23 cellular contexts compared by ENCODE assay signal in the genomic region with DNA sequence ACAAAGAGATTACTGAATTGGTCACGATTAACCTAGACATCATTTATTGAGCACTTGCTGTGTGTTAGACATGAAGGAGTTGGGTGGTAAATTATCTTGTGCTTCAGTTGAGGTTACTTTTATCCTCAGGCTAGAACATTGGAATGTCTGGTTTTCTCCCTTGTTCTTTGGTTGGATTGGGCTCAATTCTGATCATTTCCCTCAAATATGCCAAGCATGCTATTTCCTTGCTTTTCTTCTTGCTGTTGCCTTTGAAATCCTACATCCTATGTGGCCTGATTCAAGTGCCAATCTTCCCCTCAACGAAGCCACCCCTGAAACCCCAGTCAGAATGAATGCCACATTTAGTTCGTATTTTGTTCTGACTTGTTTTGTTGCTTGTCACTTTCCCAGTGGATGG.
DNase-seq lines count a peak whose midpoint lies in the region; ATAC-seq and TF ChIP-seq lines count a peak whose summit lies in the region.
"Had no signal": no experiment of that assay in that cellular context is flagged by ENCODE, and none has a peak within 500 bp of the region (broad histone marks: within the 10 kb centered on the region; RNA-seq: fewer than 3 reads in every experiment).

No MANE protein-coding gene starts in this region.

- H3K27me3 ChIP-seq in mesendoderm (ENCODE audit: insufficient read depth, low read length, poor library complexity) (no peaks in the 10 kb centered on the region), colonic mucosa (no peaks in the 10 kb centered on the region), right cardiac atrium (ENCODE audit: control insufficient read depth, insufficient read depth) (no peaks in the 10 kb centered on the region)
- H3K27me3 ChIP-seq: ascending aorta, Peyer's patch, sigmoid colon, SJSA1 had no signal

- intact Hi-C loops in colonic mucosa (cut with DNase I) (no loop called here), right cardiac atrium (cut with DNase I) (no loop called here)

- WGBS in mesendoderm (ENCODE audit: extremely low coverage, insufficient coverage, low lambda C conversion rate) = no CpG with 5 or more reads among the region's 3 CpGs
- 69% methylated on average over 3 of the region's 3 CpGs for WGBS in right cardiac atrium

- H3K9ac ChIP-seq in mesendoderm (ENCODE audit: low read length) (no peak overlapping the region), colonic mucosa (ENCODE audit: low read depth in 2 of 2, low read length in 2 of 2) (no peak overlapping the region)

- H2AK5ac ChIP-seq in mesendoderm (ENCODE audit: low read length) = no peak overlapping the region

- H3K18ac ChIP-seq in mesendoderm (ENCODE audit: low read length) = no peak overlapping the region

- H2BK15ac ChIP-seq in mesendoderm (replicated peaks; ENCODE audit: low read depth) = no peak overlapping the region

- H2BK120ac ChIP-seq in mesendoderm (ENCODE audit: low read depth, low read length) = no peak overlapping the region

- no peak overlapping the region for H3K23ac ChIP-seq in mesendoderm (ENCODE audit: low read length)

- DNase-seq in EH (ENCODE audit: low read depth) = peak; percentile 27
- DNase-seq in M059J (ENCODE audit: low read depth) = peak; percentile 60
- peak; percentile 4 for DNase-seq in choroid plexus epithelial cell (ENCODE audit: low read depth)
- peak; percentile 35 for DNase-seq in mesendoderm
- DNase-seq in colonic mucosa = no peak
- DNase-seq in kidney tubule cell (ENCODE audit: low spot score) = no peak
- no peak for DNase-seq in right cardiac atrium
- DNase-seq: ACHN; activated CD4-positive, alpha-beta T cell treated with anti-CD3 and anti-CD28 coated beads for 4 hours; activated naive CD4-positive, alpha-beta T cell treated with anti-CD3 and anti-CD28 coated beads, Interleukin-2, amount 50 U/mL, for 16 hours; CD4-positive, alpha-beta T cell; DMS153; left ventricle myocardium inferior; NCI-H1105; NCI-H510A treated with DMSO at 0.1 percent for 48 hours; NK-92 treated with Interleukin-12 subunit alpha and Interleukin-12 subunit beta, amount 100 ng/mL, for 24 hours; Peyer's patch; sigmoid colon; substantia nigra had no signal

- no peak overlapping the region for H3K56ac ChIP-seq in mesendoderm (ENCODE audit: low read length)

- H3K4ac ChIP-seq in mesendoderm (ENCODE audit: low read depth, low read length) = no peak overlapping the region

- H4K5ac ChIP-seq in mesendoderm (ENCODE audit: low read length) = no peak overlapping the region

- H4K8ac ChIP-seq in mesendoderm (ENCODE audit: low read depth, low read length) = no peak overlapping the region

- H3K27ac ChIP-seq in mesendoderm (ENCODE audit: low read depth, low read length) = no peak overlapping the region
- H3K27ac ChIP-seq in colonic mucosa = no peak overlapping the region
- H3K27ac ChIP-seq in right cardiac atrium (ENCODE audit: low read length) = no peak overlapping the region
- H3K27ac ChIP-seq: ascending aorta, left ventricle myocardium inferior, Peyer's patch, sigmoid colon, SJSA1 had no signal

- no peak overlapping the region for H2BK5ac ChIP-seq in mesendoderm (ENCODE audit: low read length)

- no peaks in the 10 kb centered on the region for H3K79me1 ChIP-seq in mesendoderm (ENCODE audit: low read length)

- H3K9me3 ChIP-seq in colonic mucosa (no peaks in the 10 kb centered on the region), right cardiac atrium (ENCODE audit: control insufficient read depth, low read length) (no peaks in the 10 kb centered on the region)
- H3K9me3 ChIP-seq: ascending aorta, left ventricle myocardium inferior, Peyer's patch, sigmoid colon, SJSA1 had no signal

- no peaks in the 10 kb centered on the region for H3K4me1 ChIP-seq in mesendoderm (ENCODE audit: control insufficient read depth, low read depth, low read length)
- H3K4me1 ChIP-seq in colonic mucosa = no peaks in the 10 kb centered on the region
- no peaks in the 10 kb centered on the region for H3K4me1 ChIP-seq in right cardiac atrium (ENCODE audit: control insufficient read depth, insufficient read depth, low read length)
- H3K4me1 ChIP-seq: ascending aorta, Peyer's patch, sigmoid colon, SJSA1 had no signal

- TF ChIP-seq CTCF in choroid plexus epithelial cell (conservative IDR thresholded peaks at IDR 0.05; ENCODE audit: low read depth, low read length) = no peak
- no peak for TF ChIP-seq CTCF in colonic mucosa (IDR thresholded peaks at IDR 0.05)

- H3K4me2 ChIP-seq in mesendoderm (ENCODE audit: low read length) = no peak overlapping the region

- H3K36me3 ChIP-seq in mesendoderm (ENCODE audit: control insufficient read depth, insufficient read depth, low read length) (no peaks in the 10 kb centered on the region), colonic mucosa (no peaks in the 10 kb centered on the region)
- H3K36me3 ChIP-seq: ascending aorta, left ventricle myocardium inferior, Peyer's patch, sigmoid colon, SJSA1 had no signal

- ATAC-seq in HG03442 (IDR thresholded peaks at IDR 0.05; ENCODE audit: unreplicated experiment) (no peak), right cardiac atrium (no peak)
- ATAC-seq: HepG2 had no signal

- H3K79me2 ChIP-seq in mesendoderm (ENCODE audit: control insufficient read depth, insufficient read depth, low read length) = no peaks in the 10 kb centered on the region

- H3K4me3 ChIP-seq in choroid plexus epithelial cell (ENCODE audit: low read depth, low read length) (no peak overlapping the region), mesendoderm (ENCODE audit: low read length) (no peak overlapping the region), colonic mucosa (no peak overlapping the region), right cardiac atrium (ENCODE audit: low read length) (no peak overlapping the region)
- H3K4me3 ChIP-seq: ascending aorta, left ventricle myocardium inferior, Peyer's patch, sigmoid colon, SJSA1 had no signal

Comparison
In these comparisons a context has a peak if more than half of its experiments do, and no peak if none do; other contexts are left out.
1. DNase-seq: peak in EH (single experiment), M059J (single experiment), choroid plexus epithelial cell (single experiment) and mesendoderm (single experiment); none in colonic mucosa (single experiment), kidney tubule cell (single experiment) and right cardiac atrium (0 of 3).